1 cellular context compared by ENCODE assay signal in the genomic region with DNA sequence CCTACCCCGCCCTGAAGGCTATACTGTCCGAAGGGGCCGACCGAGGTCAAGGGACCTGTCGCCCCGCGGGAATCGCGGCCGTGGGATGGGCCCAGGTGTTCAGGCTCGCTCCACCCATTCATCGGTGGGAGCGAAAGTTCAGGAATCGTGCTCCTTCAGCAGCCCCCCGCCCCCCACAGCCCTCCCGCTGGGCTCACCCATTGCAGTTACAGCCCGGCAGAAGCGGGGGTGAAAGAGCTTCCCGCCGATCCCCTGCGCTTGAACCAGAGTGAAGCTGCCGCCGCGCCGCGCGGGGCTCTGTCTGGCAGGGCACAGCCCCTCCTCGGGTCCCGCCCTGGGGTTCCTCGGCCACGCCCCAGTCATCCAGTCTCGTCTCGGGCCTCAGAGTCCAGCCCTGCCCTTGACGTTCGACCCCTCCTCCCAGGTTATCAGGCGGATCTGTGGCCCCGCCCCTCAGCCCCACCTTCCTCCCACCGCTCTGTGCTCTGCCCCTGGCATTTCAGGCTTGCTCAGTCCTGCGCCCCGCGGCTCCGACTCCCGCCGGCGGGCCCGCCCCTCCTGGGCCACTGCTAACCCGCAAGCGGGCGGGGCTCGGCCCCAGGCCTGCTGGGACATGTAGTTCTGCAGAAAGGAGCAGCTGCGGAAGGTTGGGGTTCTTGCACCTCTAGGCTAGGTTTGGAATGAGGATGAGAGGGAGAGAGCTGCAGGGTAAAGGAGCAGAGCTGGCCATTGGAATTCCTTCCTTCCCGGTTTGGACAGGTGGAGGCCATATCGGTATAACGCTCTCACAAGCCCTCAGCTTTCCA.
A peak's percentile ranks its signal among the peaks of the same experiment; 100 is the strongest.
TF ChIP-seq lines count a peak whose summit lies in the region.

A gene (minus strand): TSS at position 303 of the 806 bp plus-strand sequence. CDS start 3,955 bp downstream, outside the sequence.

TF ChIP-seq in HepG2, 621 proteins besides CTCF, POLR2A, EP300 and RAD21 (continued from another document and continues in another):
- TF ChIP-seq, protein P1, sequence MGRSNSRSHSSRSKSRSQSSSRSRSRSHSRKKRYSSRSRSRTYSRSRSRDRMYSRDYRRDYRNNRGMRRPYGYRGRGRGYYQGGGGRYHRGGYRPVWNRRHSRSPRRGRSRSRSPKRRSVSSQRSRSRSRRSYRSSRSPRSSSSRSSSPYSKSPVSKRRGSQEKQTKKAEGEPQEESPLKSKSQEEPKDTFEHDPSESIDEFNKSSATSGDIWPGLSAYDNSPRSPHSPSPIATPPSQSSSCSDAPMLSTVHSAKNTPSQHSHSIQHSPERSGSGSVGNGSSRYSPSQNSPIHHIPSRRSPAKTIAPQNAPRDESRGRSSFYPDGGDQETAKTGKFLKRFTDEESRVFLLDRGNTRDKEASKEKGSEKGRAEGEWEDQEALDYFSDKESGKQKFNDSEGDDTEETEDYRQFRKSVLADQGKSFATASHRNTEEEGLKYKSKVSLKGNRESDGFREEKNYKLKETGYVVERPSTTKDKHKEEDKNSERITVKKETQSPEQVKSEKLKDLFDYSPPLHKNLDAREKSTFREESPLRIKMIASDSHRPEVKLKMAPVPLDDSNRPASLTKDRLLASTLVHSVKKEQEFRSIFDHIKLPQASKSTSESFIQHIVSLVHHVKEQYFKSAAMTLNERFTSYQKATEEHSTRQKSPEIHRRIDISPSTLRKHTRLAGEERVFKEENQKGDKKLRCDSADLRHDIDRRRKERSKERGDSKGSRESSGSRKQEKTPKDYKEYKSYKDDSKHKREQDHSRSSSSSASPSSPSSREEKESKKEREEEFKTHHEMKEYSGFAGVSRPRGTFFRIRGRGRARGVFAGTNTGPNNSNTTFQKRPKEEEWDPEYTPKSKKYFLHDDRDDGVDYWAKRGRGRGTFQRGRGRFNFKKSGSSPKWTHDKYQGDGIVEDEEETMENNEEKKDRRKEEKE (IDR thresholded peaks at IDR 0.05), result no peak
- TF ChIP-seq NFYB (CRISPR knock-in tag; IDR thresholded peaks at IDR 0.05), result no peak; the same call in 1 of the 2 replicates
- TF ChIP-seq ZNF660 (CRISPR knock-in tag; IDR thresholded peaks at IDR 0.05; ENCODE audit: borderline replicate concordance, low read depth), result no peak
- TF ChIP-seq, protein P2, sequence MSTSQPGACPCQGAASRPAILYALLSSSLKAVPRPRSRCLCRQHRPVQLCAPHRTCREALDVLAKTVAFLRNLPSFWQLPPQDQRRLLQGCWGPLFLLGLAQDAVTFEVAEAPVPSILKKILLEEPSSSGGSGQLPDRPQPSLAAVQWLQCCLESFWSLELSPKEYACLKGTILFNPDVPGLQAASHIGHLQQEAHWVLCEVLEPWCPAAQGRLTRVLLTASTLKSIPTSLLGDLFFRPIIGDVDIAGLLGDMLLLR (CRISPR knock-in tag; IDR thresholded peaks at IDR 0.05), result no peak
- TF ChIP-seq, protein P3, sequence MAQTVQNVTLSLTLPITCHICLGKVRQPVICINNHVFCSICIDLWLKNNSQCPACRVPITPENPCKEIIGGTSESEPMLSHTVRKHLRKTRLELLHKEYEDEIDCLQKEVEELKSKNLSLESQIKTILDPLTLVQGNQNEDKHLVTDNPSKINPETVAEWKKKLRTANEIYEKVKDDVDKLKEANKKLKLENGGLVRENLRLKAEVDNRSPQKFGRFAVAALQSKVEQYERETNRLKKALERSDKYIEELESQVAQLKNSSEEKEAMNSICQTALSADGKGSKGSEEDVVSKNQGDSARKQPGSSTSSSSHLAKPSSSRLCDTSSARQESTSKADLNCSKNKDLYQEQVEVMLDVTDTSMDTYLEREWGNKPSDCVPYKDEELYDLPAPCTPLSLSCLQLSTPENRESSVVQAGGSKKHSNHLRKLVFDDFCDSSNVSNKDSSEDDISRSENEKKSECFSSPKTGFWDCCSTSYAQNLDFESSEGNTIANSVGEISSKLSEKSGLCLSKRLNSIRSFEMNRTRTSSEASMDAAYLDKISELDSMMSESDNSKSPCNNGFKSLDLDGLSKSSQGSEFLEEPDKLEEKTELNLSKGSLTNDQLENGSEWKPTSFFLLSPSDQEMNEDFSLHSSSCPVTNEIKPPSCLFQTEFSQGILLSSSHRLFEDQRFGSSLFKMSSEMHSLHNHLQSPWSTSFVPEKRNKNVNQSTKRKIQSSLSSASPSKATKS (CRISPR knock-in tag; IDR thresholded peaks at IDR 0.05), result no peak
- TF ChIP-seq DNMT3B (CRISPR knock-in tag; conservative IDR thresholded peaks at IDR 0.05), result no peak; the same call in 1 of the 2 replicates
- no peak for TF ChIP-seq ELF4 (CRISPR knock-in tag; IDR thresholded peaks at IDR 0.05; ENCODE audit: borderline replicate concordance)
- no peak for TF ChIP-seq STAT5B (CRISPR knock-in tag; IDR thresholded peaks at IDR 0.05)
- TF ChIP-seq ZC3H13 (CRISPR knock-in tag; IDR thresholded peaks at IDR 0.05), result no peak
- TF ChIP-seq ZNF614 (CRISPR knock-in tag; IDR thresholded peaks at IDR 0.05; ENCODE audit: borderline replicate concordance), result peak; percentile 64; the same call in 1 of the 2 replicates
- TF ChIP-seq MXD4 (CRISPR knock-in tag; IDR thresholded peaks at IDR 0.05), result peak; percentile 62
- no peak for TF ChIP-seq ATRX (CRISPR knock-in tag; IDR thresholded peaks at IDR 0.05; ENCODE audit: borderline replicate concordance)
- TF ChIP-seq, protein P4, sequence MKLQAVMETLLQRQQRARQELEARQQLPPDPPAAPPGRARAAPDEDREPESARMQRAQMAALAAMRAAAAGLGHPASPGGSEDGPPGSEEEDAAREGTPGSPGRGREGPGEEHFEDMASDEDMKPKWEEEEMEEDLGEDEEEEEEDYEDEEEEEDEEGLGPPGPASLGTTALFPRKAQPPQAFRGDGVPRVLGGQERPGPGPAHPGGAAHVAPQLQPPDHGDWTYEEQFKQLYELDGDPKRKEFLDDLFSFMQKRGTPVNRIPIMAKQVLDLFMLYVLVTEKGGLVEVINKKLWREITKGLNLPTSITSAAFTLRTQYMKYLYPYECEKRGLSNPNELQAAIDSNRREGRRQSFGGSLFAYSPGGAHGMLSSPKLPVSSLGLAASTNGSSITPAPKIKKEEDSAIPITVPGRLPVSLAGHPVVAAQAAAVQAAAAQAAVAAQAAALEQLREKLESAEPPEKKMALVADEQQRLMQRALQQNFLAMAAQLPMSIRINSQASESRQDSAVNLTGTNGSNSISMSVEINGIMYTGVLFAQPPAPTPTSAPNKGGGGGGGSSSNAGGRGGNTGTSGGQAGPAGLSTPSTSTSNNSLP (IDR thresholded peaks at IDR 0.05; ENCODE audit: low read depth, low read length), result no peak
- no peak for TF ChIP-seq ZIK1 (CRISPR knock-in tag; IDR thresholded peaks at IDR 0.05; ENCODE audit: borderline replicate concordance, low read depth)
- no peak for TF ChIP-seq PRMT3 (CRISPR knock-in tag; IDR thresholded peaks at IDR 0.05; ENCODE audit: borderline replicate concordance, low read depth)
- TF ChIP-seq TAF1 (CRISPR knock-in tag; IDR thresholded peaks at IDR 0.05), result peak; percentile 65
- no peak for TF ChIP-seq BHLHE40 (IDR thresholded peaks at IDR 0.05; ENCODE audit: low read length)
- TF ChIP-seq ELF3 (CRISPR knock-in tag; IDR thresholded peaks at IDR 0.05), result peak; percentile 41; the same call in 1 of the 2 replicates
- TF ChIP-seq, protein P5, sequence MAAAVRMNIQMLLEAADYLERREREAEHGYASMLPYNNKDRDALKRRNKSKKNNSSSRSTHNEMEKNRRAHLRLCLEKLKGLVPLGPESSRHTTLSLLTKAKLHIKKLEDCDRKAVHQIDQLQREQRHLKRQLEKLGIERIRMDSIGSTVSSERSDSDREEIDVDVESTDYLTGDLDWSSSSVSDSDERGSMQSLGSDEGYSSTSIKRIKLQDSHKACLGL (CRISPR knock-in tag; IDR thresholded peaks at IDR 0.05), result peak; percentile 81
- TF ChIP-seq ZSCAN31 (CRISPR knock-in tag; IDR thresholded peaks at IDR 0.05; ENCODE audit: low read depth), result no peak
- TF ChIP-seq SIN3B (IDR thresholded peaks at IDR 0.05; ENCODE audit: low read length), result no peak; the same call in 1 of the 2 replicates
- TF ChIP-seq, protein P6, sequence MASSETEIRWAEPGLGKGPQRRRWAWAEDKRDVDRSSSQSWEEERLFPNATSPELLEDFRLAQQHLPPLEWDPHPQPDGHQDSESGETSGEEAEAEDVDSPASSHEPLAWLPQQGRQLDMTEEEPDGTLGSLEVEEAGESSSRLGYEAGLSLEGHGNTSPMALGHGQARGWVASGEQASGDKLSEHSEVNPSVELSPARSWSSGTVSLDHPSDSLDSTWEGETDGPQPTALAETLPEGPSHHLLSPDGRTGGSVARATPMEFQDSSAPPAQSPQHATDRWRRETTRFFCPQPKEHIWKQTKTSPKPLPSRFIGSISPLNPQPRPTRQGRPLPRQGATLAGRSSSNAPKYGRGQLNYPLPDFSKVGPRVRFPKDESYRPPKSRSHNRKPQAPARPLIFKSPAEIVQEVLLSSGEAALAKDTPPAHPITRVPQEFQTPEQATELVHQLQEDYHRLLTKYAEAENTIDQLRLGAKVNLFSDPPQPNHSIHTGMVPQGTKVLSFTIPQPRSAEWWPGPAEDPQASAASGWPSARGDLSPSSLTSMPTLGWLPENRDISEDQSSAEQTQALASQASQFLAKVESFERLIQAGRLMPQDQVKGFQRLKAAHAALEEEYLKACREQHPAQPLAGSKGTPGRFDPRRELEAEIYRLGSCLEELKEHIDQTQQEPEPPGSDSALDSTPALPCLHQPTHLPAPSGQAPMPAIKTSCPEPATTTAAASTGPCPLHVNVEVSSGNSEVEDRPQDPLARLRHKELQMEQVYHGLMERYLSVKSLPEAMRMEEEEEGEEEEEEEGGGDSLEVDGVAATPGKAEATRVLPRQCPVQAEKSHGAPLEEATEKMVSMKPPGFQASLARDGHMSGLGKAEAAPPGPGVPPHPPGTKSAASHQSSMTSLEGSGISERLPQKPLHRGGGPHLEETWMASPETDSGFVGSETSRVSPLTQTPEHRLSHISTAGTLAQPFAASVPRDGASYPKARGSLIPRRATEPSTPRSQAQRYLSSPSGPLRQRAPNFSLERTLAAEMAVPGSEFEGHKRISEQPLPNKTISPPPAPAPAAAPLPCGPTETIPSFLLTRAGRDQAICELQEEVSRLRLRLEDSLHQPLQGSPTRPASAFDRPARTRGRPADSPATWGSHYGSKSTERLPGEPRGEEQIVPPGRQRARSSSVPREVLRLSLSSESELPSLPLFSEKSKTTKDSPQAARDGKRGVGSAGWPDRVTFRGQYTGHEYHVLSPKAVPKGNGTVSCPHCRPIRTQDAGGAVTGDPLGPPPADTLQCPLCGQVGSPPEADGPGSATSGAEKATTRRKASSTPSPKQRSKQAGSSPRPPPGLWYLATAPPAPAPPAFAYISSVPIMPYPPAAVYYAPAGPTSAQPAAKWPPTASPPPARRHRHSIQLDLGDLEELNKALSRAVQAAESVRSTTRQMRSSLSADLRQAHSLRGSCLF (CRISPR knock-in tag; IDR thresholded peaks at IDR 0.05; ENCODE audit: borderline replicate concordance), result no peak
- TF ChIP-seq GABPB1 (CRISPR knock-in tag; IDR thresholded peaks at IDR 0.05), result peak; percentile 90
- no peak for TF ChIP-seq FOXM1 (CRISPR knock-in tag; IDR thresholded peaks at IDR 0.05)
- TF ChIP-seq U2AF1 (optimal IDR thresholded peaks at IDR 0.05; ENCODE audit: low read depth, low read length), result no peak
- TF ChIP-seq RBM22 (optimal IDR thresholded peaks at IDR 0.05; ENCODE audit: low read length), result no peak
- peak; percentile 24; the same call in 1 of the 2 replicates for TF ChIP-seq ZMYM4 (CRISPR knock-in tag; IDR thresholded peaks at IDR 0.05)
- TF ChIP-seq GTF3A (CRISPR knock-in tag; conservative IDR thresholded peaks at IDR 0.05), result 0 out of 2 replicates have a peak, but pooled peaks have one; percentile 63
- TF ChIP-seq, protein P7, sequence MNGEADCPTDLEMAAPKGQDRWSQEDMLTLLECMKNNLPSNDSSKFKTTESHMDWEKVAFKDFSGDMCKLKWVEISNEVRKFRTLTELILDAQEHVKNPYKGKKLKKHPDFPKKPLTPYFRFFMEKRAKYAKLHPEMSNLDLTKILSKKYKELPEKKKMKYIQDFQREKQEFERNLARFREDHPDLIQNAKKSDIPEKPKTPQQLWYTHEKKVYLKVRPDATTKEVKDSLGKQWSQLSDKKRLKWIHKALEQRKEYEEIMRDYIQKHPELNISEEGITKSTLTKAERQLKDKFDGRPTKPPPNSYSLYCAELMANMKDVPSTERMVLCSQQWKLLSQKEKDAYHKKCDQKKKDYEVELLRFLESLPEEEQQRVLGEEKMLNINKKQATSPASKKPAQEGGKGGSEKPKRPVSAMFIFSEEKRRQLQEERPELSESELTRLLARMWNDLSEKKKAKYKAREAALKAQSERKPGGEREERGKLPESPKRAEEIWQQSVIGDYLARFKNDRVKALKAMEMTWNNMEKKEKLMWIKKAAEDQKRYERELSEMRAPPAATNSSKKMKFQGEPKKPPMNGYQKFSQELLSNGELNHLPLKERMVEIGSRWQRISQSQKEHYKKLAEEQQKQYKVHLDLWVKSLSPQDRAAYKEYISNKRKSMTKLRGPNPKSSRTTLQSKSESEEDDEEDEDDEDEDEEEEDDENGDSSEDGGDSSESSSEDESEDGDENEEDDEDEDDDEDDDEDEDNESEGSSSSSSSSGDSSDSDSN (CRISPR knock-in tag; IDR thresholded peaks at IDR 0.05), result peak; percentile 49; the same call in 1 of the 2 replicates
- TF ChIP-seq ZNF768 (CRISPR knock-in tag; IDR thresholded peaks at IDR 0.05), result no peak; the same call in 1 of the 2 replicates
- peak; percentile 10; the same call in 1 of the 2 replicates for TF ChIP-seq ZBTB21 (CRISPR knock-in tag; IDR thresholded peaks at IDR 0.05)
- TF ChIP-seq ESRRA (CRISPR knock-in tag; IDR thresholded peaks at IDR 0.05; ENCODE audit: low read depth), result 0 out of 2 replicates have a peak, but pooled peaks have one; percentile 39
- no peak for TF ChIP-seq ZBTB7A (CRISPR knock-in tag; IDR thresholded peaks at IDR 0.05)
- TF ChIP-seq ISX (CRISPR knock-in tag; conservative IDR thresholded peaks at IDR 0.05), result no peak
- no peak for TF ChIP-seq IKZF1 (IDR thresholded peaks at IDR 0.05)
- peak; percentile 51 for TF ChIP-seq HNF4A (CRISPR knock-in tag; IDR thresholded peaks at IDR 0.05)
- TF ChIP-seq IRX3 (CRISPR knock-in tag; IDR thresholded peaks at IDR 0.05; ENCODE audit: borderline replicate concordance, low read depth), result no peak
- TF ChIP-seq ZNF616 (CRISPR knock-in tag; IDR thresholded peaks at IDR 0.05; ENCODE audit: low read depth), result no peak
- TF ChIP-seq ZNF317 (CRISPR knock-in tag; IDR thresholded peaks at IDR 0.05), result peak; percentile 70; the same call in 1 of the 2 replicates
- 0 out of 2 replicates have a peak, but pooled peaks have one; percentile 19 for TF ChIP-seq ZNF264 (CRISPR knock-in tag; IDR thresholded peaks at IDR 0.05)
- TF ChIP-seq ZNF234 (CRISPR knock-in tag; conservative IDR thresholded peaks at IDR 0.05), result 0 out of 2 replicates have a peak, but pooled peaks have one; percentile 47
- TF ChIP-seq, protein P8, sequence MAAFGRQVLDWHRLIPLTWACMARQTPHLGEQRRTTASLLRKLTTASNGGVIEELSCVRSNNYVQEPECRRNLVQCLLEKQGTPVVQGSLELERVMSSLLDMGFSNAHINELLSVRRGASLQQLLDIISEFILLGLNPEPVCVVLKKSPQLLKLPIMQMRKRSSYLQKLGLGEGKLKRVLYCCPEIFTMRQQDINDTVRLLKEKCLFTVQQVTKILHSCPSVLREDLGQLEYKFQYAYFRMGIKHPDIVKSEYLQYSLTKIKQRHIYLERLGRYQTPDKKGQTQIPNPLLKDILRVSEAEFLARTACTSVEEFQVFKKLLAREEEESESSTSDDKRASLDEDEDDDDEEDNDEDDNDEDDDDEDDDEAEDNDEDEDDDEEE (CRISPR knock-in tag; IDR thresholded peaks at IDR 0.05), result peak; percentile 83; the same call in 1 of the 2 replicates
- TF ChIP-seq ZFP36 (IDR thresholded peaks at IDR 0.05; ENCODE audit: borderline replicate concordance, low read depth, low read length, partially characterized antibody), result no peak
- no peak for TF ChIP-seq ZNF3 (CRISPR knock-in tag; IDR thresholded peaks at IDR 0.05)
- TF ChIP-seq ZNF720 (CRISPR knock-in tag; IDR thresholded peaks at IDR 0.05), result no peak
- TF ChIP-seq SP4 (CRISPR knock-in tag; IDR thresholded peaks at IDR 0.05), result peak; percentile 96
